In the genomic region with DNA sequence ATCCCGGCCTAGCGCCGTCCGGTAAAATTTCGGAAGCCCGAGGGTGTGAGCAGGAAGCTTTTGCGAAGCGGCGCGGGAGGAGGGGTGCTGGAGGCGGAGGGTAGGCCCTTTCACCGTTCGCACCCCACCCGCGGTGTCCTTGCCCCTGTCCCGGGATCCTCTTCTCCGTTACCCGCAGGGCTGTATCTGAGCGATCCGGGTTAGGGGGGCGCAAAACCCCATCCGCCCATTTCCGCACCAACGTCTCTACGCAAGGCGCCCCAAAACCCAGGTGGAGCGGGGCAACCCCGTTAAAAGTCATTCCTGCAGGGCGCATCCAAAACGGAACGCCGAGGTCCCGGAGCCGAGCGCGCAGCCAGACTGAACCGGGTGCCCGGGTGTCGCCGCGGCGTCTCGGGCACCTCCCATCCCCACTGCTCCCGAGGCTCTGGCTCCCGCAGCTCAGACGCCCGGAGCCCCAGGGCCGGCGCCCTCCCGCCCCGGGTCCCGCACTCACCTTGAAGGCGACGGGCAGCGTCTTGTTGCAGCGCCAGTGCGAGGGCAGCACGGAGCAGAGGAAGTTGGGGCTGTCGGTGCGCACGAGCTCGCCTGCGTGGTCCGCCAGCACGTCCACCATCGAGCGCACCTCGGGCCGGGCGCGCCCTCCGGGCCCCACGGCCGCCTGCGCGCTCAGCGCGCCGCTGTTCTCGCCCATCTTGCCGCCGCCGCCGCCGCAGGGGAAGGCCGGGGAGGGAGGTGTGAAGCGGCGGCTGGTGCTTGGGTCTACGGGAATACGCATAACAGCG, we compare ENCODE assay signal across 1 cellular context.
TF ChIP-seq lines count a peak whose summit lies in the region.

No MANE protein-coding gene starts in this region.

TF ChIP-seq in liver, 16 proteins besides CTCF, POLR2A, EP300 and RAD21 (continued from another document):
- TF ChIP-seq, protein P1, sequence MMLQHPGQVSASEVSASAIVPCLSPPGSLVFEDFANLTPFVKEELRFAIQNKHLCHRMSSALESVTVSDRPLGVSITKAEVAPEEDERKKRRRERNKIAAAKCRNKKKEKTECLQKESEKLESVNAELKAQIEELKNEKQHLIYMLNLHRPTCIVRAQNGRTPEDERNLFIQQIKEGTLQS (IDR thresholded peaks at IDR 0.05), result no peak
